Comparison of ENCODE assay signal across 1 cellular context in genomic region chr7:47580175-47580701, GRCh38.
TF ChIP-seq lines count a peak whose summit lies in the region.

No MANE protein-coding gene starts in this region.

TF ChIP-seq in HepG2, 621 proteins besides CTCF, POLR2A, EP300 and RAD21 (continued from another document and continues in another):
- TF ChIP-seq AKNA (CRISPR knock-in tag; IDR thresholded peaks at IDR 0.05; ENCODE audit: borderline replicate concordance) (no peak), ADNP (CRISPR knock-in tag; IDR thresholded peaks at IDR 0.05) (no peak; the same call in 1 of the 2 replicates), HOXA3 (CRISPR knock-in tag; IDR thresholded peaks at IDR 0.05) (peak; percentile 63; the same call in 1 of the 2 replicates), ZNF230 (CRISPR knock-in tag; IDR thresholded peaks at IDR 0.05) (no peak), CBX2 (IDR thresholded peaks at IDR 0.05; ENCODE audit: low read depth, low read length) (no peak), CBX2 (CRISPR knock-in tag; IDR thresholded peaks at IDR 0.05; ENCODE audit: low read depth) (no peak), SMARCC2 (IDR thresholded peaks at IDR 0.05) (no peak), ZBTB43 (CRISPR knock-in tag; conservative IDR thresholded peaks at IDR 0.05) (0 out of 2 replicates have a peak, but pooled peaks have one; percentile 29), HDAC1 (CRISPR knock-in tag; IDR thresholded peaks at IDR 0.05) (0 out of 2 replicates have a peak, but pooled peaks have one; percentile 20), ZSCAN30 (CRISPR knock-in tag; IDR thresholded peaks at IDR 0.05) (no peak), ZNF768 (CRISPR knock-in tag; IDR thresholded peaks at IDR 0.05) (no peak), TAF15 (IDR thresholded peaks at IDR 0.05; ENCODE audit: low read depth, low read length, poor library complexity, severe bottlenecking) (no peak), SAP130 (CRISPR knock-in tag; IDR thresholded peaks at IDR 0.05; ENCODE audit: low read depth) (peak; percentile 82), ZNF513 (CRISPR knock-in tag; conservative IDR thresholded peaks at IDR 0.05) (no peak), JUNB (CRISPR knock-in tag; IDR thresholded peaks at IDR 0.05; ENCODE audit: borderline replicate concordance) (no peak), ZNF615 (CRISPR knock-in tag; IDR thresholded peaks at IDR 0.05; ENCODE audit: borderline replicate concordance) (no peak), SRSF4 (IDR thresholded peaks at IDR 0.05; ENCODE audit: low read depth, low read length, poor library complexity, severe bottlenecking) (no peak), RBM39 (IDR thresholded peaks at IDR 0.05; ENCODE audit: low read depth, low read length, poor library complexity, severe bottlenecking) (no peak), NR2F1 (CRISPR knock-in tag; IDR thresholded peaks at IDR 0.05) (peak; percentile 86 to 90), IRF2 (CRISPR knock-in tag; IDR thresholded peaks at IDR 0.05) (peak; percentile 63; the same call in 1 of the 2 replicates), ZNF407 (CRISPR knock-in tag; IDR thresholded peaks at IDR 0.05; ENCODE audit: not compliant biosample characterization) (no peak), CBFB (CRISPR knock-in tag; IDR thresholded peaks at IDR 0.05) (no peak), ZNF431 (CRISPR knock-in tag; IDR thresholded peaks at IDR 0.05; ENCODE audit: borderline replicate concordance, low read depth) (no peak), ARID2 (CRISPR knock-in tag; IDR thresholded peaks at IDR 0.05; ENCODE audit: borderline replicate concordance) (no peak)
- TF ChIP-seq, protein P1, sequence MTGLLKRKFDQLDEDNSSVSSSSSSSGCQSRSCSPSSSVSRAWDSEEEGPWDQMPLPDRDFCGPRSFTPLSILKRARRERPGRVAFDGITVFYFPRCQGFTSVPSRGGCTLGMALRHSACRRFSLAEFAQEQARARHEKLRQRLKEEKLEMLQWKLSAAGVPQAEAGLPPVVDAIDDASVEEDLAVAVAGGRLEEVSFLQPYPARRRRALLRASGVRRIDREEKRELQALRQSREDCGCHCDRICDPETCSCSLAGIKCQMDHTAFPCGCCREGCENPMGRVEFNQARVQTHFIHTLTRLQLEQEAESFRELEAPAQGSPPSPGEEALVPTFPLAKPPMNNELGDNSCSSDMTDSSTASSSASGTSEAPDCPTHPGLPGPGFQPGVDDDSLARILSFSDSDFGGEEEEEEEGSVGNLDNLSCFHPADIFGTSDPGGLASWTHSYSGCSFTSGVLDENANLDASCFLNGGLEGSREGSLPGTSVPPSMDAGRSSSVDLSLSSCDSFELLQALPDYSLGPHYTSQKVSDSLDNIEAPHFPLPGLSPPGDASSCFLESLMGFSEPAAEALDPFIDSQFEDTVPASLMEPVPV (CRISPR knock-in tag; IDR thresholded peaks at IDR 0.05): no peak
- TF ChIP-seq, protein P2, sequence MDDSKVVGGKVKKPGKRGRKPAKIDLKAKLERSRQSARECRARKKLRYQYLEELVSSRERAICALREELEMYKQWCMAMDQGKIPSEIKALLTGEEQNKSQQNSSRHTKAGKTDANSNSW (CRISPR knock-in tag; IDR thresholded peaks at IDR 0.05; ENCODE audit: borderline replicate concordance): no peak
- TF ChIP-seq, protein P3, sequence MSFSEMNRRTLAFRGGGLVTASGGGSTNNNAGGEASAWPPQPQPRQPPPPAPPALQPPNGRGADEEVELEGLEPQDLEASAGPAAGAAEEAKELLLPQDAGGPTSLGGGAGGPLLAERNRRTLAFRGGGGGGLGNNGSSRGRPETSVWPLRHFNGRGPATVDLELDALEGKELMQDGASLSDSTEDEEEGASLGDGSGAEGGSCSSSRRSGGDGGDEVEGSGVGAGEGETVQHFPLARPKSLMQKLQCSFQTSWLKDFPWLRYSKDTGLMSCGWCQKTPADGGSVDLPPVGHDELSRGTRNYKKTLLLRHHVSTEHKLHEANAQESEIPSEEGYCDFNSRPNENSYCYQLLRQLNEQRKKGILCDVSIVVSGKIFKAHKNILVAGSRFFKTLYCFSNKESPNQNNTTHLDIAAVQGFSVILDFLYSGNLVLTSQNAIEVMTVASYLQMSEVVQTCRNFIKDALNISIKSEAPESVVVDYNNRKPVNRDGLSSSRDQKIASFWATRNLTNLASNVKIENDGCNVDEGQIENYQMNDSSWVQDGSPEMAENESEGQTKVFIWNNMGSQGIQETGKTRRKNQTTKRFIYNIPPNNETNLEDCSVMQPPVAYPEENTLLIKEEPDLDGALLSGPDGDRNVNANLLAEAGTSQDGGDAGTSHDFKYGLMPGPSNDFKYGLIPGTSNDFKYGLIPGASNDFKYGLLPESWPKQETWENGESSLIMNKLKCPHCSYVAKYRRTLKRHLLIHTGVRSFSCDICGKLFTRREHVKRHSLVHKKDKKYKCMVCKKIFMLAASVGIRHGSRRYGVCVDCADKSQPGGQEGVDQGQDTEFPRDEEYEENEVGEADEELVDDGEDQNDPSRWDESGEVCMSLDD (CRISPR knock-in tag; IDR thresholded peaks at IDR 0.05; ENCODE audit: borderline replicate concordance): no peak; the same call in 1 of the 2 replicates
- TF ChIP-seq, protein P4, sequence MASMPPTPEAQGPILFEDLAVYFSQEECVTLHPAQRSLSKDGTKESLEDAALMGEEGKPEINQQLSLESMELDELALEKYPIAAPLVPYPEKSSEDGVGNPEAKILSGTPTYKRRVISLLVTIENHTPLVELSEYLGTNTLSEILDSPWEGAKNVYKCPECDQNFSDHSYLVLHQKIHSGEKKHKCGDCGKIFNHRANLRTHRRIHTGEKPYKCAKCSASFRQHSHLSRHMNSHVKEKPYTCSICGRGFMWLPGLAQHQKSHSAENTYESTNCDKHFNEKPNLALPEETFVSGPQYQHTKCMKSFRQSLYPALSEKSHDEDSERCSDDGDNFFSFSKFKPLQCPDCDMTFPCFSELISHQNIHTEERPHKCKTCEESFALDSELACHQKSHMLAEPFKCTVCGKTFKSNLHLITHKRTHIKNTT (CRISPR knock-in tag; IDR thresholded peaks at IDR 0.05): no peak
- TF ChIP-seq, protein P5, sequence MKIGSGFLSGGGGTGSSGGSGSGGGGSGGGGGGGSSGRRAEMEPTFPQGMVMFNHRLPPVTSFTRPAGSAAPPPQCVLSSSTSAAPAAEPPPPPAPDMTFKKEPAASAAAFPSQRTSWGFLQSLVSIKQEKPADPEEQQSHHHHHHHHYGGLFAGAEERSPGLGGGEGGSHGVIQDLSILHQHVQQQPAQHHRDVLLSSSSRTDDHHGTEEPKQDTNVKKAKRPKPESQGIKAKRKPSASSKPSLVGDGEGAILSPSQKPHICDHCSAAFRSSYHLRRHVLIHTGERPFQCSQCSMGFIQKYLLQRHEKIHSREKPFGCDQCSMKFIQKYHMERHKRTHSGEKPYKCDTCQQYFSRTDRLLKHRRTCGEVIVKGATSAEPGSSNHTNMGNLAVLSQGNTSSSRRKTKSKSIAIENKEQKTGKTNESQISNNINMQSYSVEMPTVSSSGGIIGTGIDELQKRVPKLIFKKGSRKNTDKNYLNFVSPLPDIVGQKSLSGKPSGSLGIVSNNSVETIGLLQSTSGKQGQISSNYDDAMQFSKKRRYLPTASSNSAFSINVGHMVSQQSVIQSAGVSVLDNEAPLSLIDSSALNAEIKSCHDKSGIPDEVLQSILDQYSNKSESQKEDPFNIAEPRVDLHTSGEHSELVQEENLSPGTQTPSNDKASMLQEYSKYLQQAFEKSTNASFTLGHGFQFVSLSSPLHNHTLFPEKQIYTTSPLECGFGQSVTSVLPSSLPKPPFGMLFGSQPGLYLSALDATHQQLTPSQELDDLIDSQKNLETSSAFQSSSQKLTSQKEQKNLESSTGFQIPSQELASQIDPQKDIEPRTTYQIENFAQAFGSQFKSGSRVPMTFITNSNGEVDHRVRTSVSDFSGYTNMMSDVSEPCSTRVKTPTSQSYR (CRISPR knock-in tag; IDR thresholded peaks at IDR 0.05; ENCODE audit: borderline replicate concordance): peak; percentile 78; the same call in 1 of the 2 replicates
